ENCODE assay signal across 8 cellular contexts in the genomic region with DNA sequence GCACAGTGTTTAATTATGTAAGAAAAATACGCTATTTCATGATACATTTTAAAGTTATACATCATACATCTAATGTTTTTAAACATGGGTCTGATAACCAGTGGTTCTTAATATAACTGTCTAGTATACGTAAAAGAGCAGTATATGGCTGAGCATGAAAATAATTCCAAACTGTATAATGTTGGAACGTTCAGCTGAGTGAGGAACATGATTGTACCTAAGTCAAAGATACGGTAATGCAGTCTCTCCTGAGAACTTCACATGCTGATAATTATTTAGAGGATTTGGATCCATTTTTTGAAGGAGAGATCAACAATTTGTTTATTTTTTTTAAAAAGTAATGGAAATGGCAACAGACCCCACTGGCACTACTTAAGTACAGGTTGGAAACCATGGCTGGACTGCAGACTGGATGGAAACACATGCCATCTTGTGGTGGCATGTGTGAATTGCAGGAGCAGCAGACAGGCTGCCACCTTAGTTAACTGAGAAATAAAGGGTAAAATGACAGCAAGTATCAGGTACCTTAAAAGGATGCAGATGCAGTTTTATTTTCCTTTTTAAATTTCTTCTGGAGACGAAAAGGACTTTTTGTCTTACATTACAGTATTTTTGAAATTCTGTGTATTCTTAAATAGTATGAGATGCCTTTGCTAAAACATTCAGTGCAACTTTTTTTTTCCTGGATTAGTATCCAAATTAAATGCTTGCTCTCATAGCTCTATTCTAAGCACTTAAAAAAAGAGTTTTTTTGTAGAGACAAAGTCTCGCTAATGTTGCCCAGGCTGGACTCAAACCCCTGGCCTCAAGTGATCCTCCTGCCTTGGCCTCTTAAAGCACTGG.
DNase-seq lines count a peak whose midpoint lies in the region; ATAC-seq and TF ChIP-seq lines count a peak whose summit lies in the region.

No MANE protein-coding gene starts in this region.

- no peak overlapping the region for H3K4me2 ChIP-seq in OCI-LY7 (ENCODE audit: low read length)
- H3K4me2 ChIP-seq in hepatocyte, result no peak overlapping the region

- POLR2A ChIA-PET in OCI-LY7 (lab: Charles Lee), result no interaction called here

- intact Hi-C loops in OCI-LY7 (cut with micrococcal nuclease; ENCODE audit: unreplicated experiment), result loop anchor here (2.0 to 10.0 kb wide), 2 partner anchors 110 to 264 kb away; a partner anchor contains a TSS
- intact Hi-C loops in activated naive CD4-positive, alpha-beta T cell treated with anti-CD3 and anti-CD28 coated beads for 36 hours (cut with micrococcal nuclease), result loop anchor here (1.0 to 5.0 kb wide), 4 partner anchors 110 to 767 kb away; no protein-coding TSS in a partner anchor

- no peaks in the 10 kb centered on the region for H3K27me3 ChIP-seq in hepatocyte

- ATAC-seq in GM19035 (IDR thresholded peaks at IDR 0.05; ENCODE audit: unreplicated experiment), result peak; percentile 82
- peak; percentile 89 for ATAC-seq in HG03354 (IDR thresholded peaks at IDR 0.05; ENCODE audit: poor library complexity, severe bottlenecking, unreplicated experiment)

- BruUV-seq in OCI-LY7 (replicated peaks; lab: Mats Ljungman, UMichigan), result no TSS peak

- H2AFZ ChIP-seq in OCI-LY7 (ENCODE audit: low read length) (no peak overlapping the region), hepatocyte (no peak overlapping the region)

- whole genome bisulfite sequencing in hepatocyte (ENCODE audit: low lambda C conversion rate, missing lambda C conversion rate), result 88% methylated on average over 6 of the region's 6 CpGs

- no peaks in the 10 kb centered on the region for H3K9me2 ChIP-seq in OCI-LY7 (ENCODE audit: insufficient read depth, low read length)
- H3K9me2 ChIP-seq in hepatocyte (replicated peaks; ENCODE audit: insufficient read depth), result no peaks in the 10 kb centered on the region

- H3K79me2 ChIP-seq in OCI-LY7 (ENCODE audit: insufficient read depth, low read depth, low read length) (no peaks in the 10 kb centered on the region), hepatocyte (no peaks in the 10 kb centered on the region)

- H3K9me3 ChIP-seq in OCI-LY7 (ENCODE audit: low read length) (no peaks in the 10 kb centered on the region), hepatocyte (ENCODE audit: low read depth) (no peaks in the 10 kb centered on the region)

- TF ChIP-seq CTCF in OCI-LY7 (conservative IDR thresholded peaks at IDR 0.05; ENCODE audit: low read length) (peak; percentile 95), hepatocyte (IDR thresholded peaks at IDR 0.05; ENCODE audit: poor library complexity) (peak; percentile 83)

- no peaks in the 10 kb centered on the region for H3K9me3 Mint-ChIP-seq in activated naive CD4-positive, alpha-beta T cell treated with anti-CD3 and anti-CD28 coated beads for 36 hours

- H3K4me3 ChIP-seq in OCI-LY7 (ENCODE audit: low read depth, low read length, poor library complexity, severe bottlenecking), result no peak overlapping the region
- no peak overlapping the region for H3K4me3 ChIP-seq in hepatocyte

- DNase-seq in COLO668 (lab: John Stamatoyannopoulos, UW; ENCODE audit: unreplicated experiment), result peak; percentile 49
- DNase-seq in OCI-LY7 (ENCODE audit: low spot score), result peak; percentile 62
- peak; percentile 61 for DNase-seq in activated naive CD4-positive, alpha-beta T cell treated with anti-CD3 and anti-CD28 coated beads for 36 hours
- DNase-seq in hepatocyte (ENCODE audit: low spot score), result peak; percentile 65
- DNase-seq in stimulated activated CD4-positive, alpha-beta T cell treated with anti-CD3 and anti-CD28 coated beads, Interleukin-2, amount 100 ng/mL, for 4 hours (ENCODE audit: low read depth), result peak; percentile 22
- no peak for DNase-seq in amniotic stem cell (lab: John Stamatoyannopoulos, UW)

- no peaks in the 10 kb centered on the region for H4K20me1 ChIP-seq in OCI-LY7 (ENCODE audit: insufficient read depth, low read length)
- no peaks in the 10 kb centered on the region for H4K20me1 ChIP-seq in hepatocyte (ENCODE audit: insufficient read depth, poor library complexity, severe bottlenecking)

- H3K4me1 ChIP-seq in OCI-LY7 (ENCODE audit: insufficient read depth, low read length, poor library complexity, severe bottlenecking) (no peaks in the 10 kb centered on the region), hepatocyte (ENCODE audit: insufficient read depth) (peaks cover 11% of the 10 kb centered on the region)

- H3K36me3 ChIP-seq in OCI-LY7 (ENCODE audit: insufficient read depth, low read length) (peaks cover 84% of the 10 kb centered on the region), hepatocyte (replicated peaks; ENCODE audit: insufficient read depth, low read depth) (no peaks in the 10 kb centered on the region)

- no peak overlapping the region for H3K27ac ChIP-seq in OCI-LY7 (ENCODE audit: low read depth, low read length, poor library complexity, severe bottlenecking)
- no peak overlapping the region for H3K27ac ChIP-seq in hepatocyte

- H3K27me3 Mint-ChIP-seq in activated naive CD4-positive, alpha-beta T cell treated with anti-CD3 and anti-CD28 coated beads for 36 hours (ENCODE audit: low read depth), result no peaks in the 10 kb centered on the region

- CTCF ChIA-PET in OCI-LY7 (lab: Charles Lee; ENCODE audit: unreplicated experiment), result no interaction called here
- CTCF ChIA-PET in activated naive CD4-positive, alpha-beta T cell treated with anti-CD3 and anti-CD28 coated beads for 36 hours (lab: Charles Lee), result interaction anchor here (0.6 to 5.0 kb wide), 6 partner anchors 11 to 353 kb away, joined by 3 to 31 read pairs (median 4); a partner anchor contains a TSS

- H3K27ac Mint-ChIP-seq in activated naive CD4-positive, alpha-beta T cell treated with anti-CD3 and anti-CD28 coated beads for 36 hours, result no peak overlapping the region

- H3K4me3 Mint-ChIP-seq in activated naive CD4-positive, alpha-beta T cell treated with anti-CD3 and anti-CD28 coated beads for 36 hours, result no peak overlapping the region

- peaks cover 29% of the 10 kb centered on the region for H3K36me3 Mint-ChIP-seq in activated naive CD4-positive, alpha-beta T cell treated with anti-CD3 and anti-CD28 coated beads for 36 hours (ENCODE audit: low read depth)

- H3K4me1 Mint-ChIP-seq in activated naive CD4-positive, alpha-beta T cell treated with anti-CD3 and anti-CD28 coated beads for 36 hours (ENCODE audit: low read depth), result peaks cover 2% of the 10 kb centered on the region
